8 cellular contexts compared by ENCODE assay signal in genomic region chr15:74955796-74956647, GRCh38. TPM values are rescaled to one million over a fixed set of nuclear protein-coding genes. Genes with fewer than 3 reads are reported as not detected.
DNase-seq lines count a peak whose midpoint lies in the region; ATAC-seq, FAIRE-seq and TF ChIP-seq lines count a peak whose summit lies in the region.

No MANE protein-coding gene starts in this region.

- TF ChIP-seq CTCF in AG09309 (IDR thresholded peaks at IDR 0.05; ENCODE audit: control insufficient read depth, insufficient read depth, low read depth, low read length, missing control alignments), result peak; percentile 34
- peak in 2 of 3 donors; percentile 29 to 33 for TF ChIP-seq CTCF in breast epithelium (IDR thresholded peaks at IDR 0.05)

- peaks cover 4 to 10% of the 10 kb centered on the region in 2 donors for H3K4me1 ChIP-seq in breast epithelium

- no peak for TF ChIP-seq POLR2A in breast epithelium (IDR thresholded peaks at IDR 0.05)

- peak overlapping the region; percentile 73 to 90 for H3K27ac ChIP-seq in breast epithelium

- peak; percentile 42 for ATAC-seq in HG03565 (IDR thresholded peaks at IDR 0.05; ENCODE audit: unreplicated experiment)

- DNase-seq in AG09309 (ENCODE audit: low read depth) (no peak), GM19239 (ENCODE audit: insufficient read length, low spot score) (peak; percentile 53), T-helper 9 cell (peak; percentile 43), breast epithelium (ENCODE audit: low spot score in 2 of 2) (peak; percentile 35 to 68), iris pigment epithelial cell (ENCODE audit: low read depth) (peak; percentile 63), NCI-H2107 (lab: John Stamatoyannopoulos, UW) (no peak)
- peak; percentile 51 to 70 (median 57) for DNase-seq in stimulated activated CD4-positive, alpha-beta T cell treated with anti-CD3 and anti-CD28 coated beads, Interleukin-12 subunit alpha, Interleukin-12 subunit beta, amount 100 ng/mL, for 48 hours (ENCODE audit: low read depth in 2 of 3, low spot score in 1 of 3)

- H3K27me3 ChIP-seq in breast epithelium, result no peaks in the 10 kb centered on the region

- H3K4me3 ChIP-seq in AG09309 (ENCODE audit: control insufficient read depth, low read depth, low read length) (peak overlapping the region; percentile 18), breast epithelium (peak overlapping the region; percentile 61 to 86 (median 70))

- intact Hi-C loops in breast epithelium (cut with DNase I; ENCODE audit: low total_unique reads), result loop anchor here (10.0 kb wide), 1 partner anchor 181 kb away; no protein-coding TSS in a partner anchor

- H3K36me3 ChIP-seq in breast epithelium, result no peaks in the 10 kb centered on the region

- FAIRE-seq in GM19239 (lab: Jason Lieb, UNC), result no peak

- no peaks in the 10 kb centered on the region for H3K9me3 ChIP-seq in breast epithelium

RNA-seq across cellular contexts. Expression of gene RPP25, which starts 0.6 kb away (rescaled TPM):
- 10 to 100 TPM in 2 of 3 donors, 1 to 10 TPM in 1; 7.6 to 17.1 (median 13.1) TPM for total RNA-seq in breast epithelium

RNA-seq across cellular contexts. Expression of gene COX5A, which starts 18.1 kb away (rescaled TPM):
- 10 to 100 TPM; 55.6 to 73.8 (median 58.3) TPM for total RNA-seq in breast epithelium

RNA-seq across cellular contexts. Expression of gene SCAMP5, which starts 39.3 kb away (rescaled TPM):
- 1 to 10 TPM; 2.2 to 7.5 (median 4.5) TPM for total RNA-seq in breast epithelium

RNA-seq across cellular contexts. Expression of gene FAM219B, which starts 49.4 kb away (rescaled TPM):
- total RNA-seq in breast epithelium, result 10 to 100 TPM; 51.4 to 72.0 (median 54.1) TPM

Comparison
In these comparisons a context has a peak if more than half of its experiments do, and no peak if none do; other contexts are left out.
1. DNase-seq: peak in GM19239 (single experiment), T-helper 9 cell (single experiment), breast epithelium (2 of 2), iris pigment epithelial cell (single experiment) and stimulated activated CD4-positive, alpha-beta T cell treated with anti-CD3 and anti-CD28 coated beads, Interleukin-12 subunit alpha, Interleukin-12 subunit beta, amount 100 ng/mL, for 48 hours (3 of 3); none in AG09309 (single experiment) and NCI-H2107 (single experiment).